8 cellular contexts compared by ENCODE assay signal in genomic region chr10:94402204-94403033, GRCh38. TPM values are rescaled to one million over a fixed set of nuclear protein-coding genes. Genes with fewer than 3 reads are reported as not detected.
DNase-seq lines count a peak whose midpoint lies in the region; ATAC-seq and TF ChIP-seq lines count a peak whose summit lies in the region.

TSS of gene TBC1D12 (plus strand) at chr10:94402541. CDS start at chr10:94402614, 73 bp downstream.

- peak within 1 kb of the TSS; percentile 71 for H4K12ac ChIP-seq in trophoblast cell (ENCODE audit: low read depth, low read length)

- H3K23ac ChIP-seq in trophoblast cell (ENCODE audit: low read length), result no peak within 1 kb of the TSS

- H3K9me3 ChIP-seq in ascending aorta (no peaks in the 10 kb centered on the region), trophoblast cell (ENCODE audit: insufficient read depth, low read depth, low read length) (no peaks in the 10 kb centered on the region)

- peak within 1 kb of the TSS; percentile 39 for H3K4ac ChIP-seq in trophoblast cell (ENCODE audit: low read depth, low read length)

- H3K27ac ChIP-seq in ascending aorta (peak within 1 kb of the TSS; percentile 91 to 95), trophoblast cell (ENCODE audit: low read depth, low read length) (peak within 1 kb of the TSS; percentile 88)

- H3K18ac ChIP-seq in trophoblast cell (ENCODE audit: low read length), result peak within 1 kb of the TSS; percentile 78

- peaks cover 10% of the 10 kb centered on the region for H3K79me1 ChIP-seq in trophoblast cell (ENCODE audit: low read length)

- peak within 1 kb of the TSS; percentile 52 for H2BK120ac ChIP-seq in trophoblast cell (ENCODE audit: insufficient read depth, low read length, poor library complexity)

- peak within 1 kb of the TSS; percentile 78 for H3K9ac ChIP-seq in trophoblast cell (ENCODE audit: low read length)

- H2AK5ac ChIP-seq in trophoblast cell (ENCODE audit: low read length), result no peak within 1 kb of the TSS

- peak within 1 kb of the TSS; percentile 85 for H2BK5ac ChIP-seq in trophoblast cell (ENCODE audit: low read depth, low read length, poor library complexity)

- H3K4me3 ChIP-seq in GM08714 (ENCODE audit: low read length) (peak within 1 kb of the TSS; percentile 96), H7 (ENCODE audit: insufficient read depth, low read depth, low read length) (peak within 1 kb of the TSS; percentile 70), LNCaP clone FGC (ENCODE audit: low read depth, low read length) (peak within 1 kb of the TSS; percentile 64), ascending aorta (peak within 1 kb of the TSS; percentile 88 to 94), trophoblast cell (ENCODE audit: low read depth, low read length) (peak within 1 kb of the TSS; percentile 87)

- H3K79me2 ChIP-seq in trophoblast cell (ENCODE audit: control insufficient read depth, insufficient read depth, low read length, poor library complexity), result peaks cover 11% of the 10 kb centered on the region

- H3K14ac ChIP-seq in trophoblast cell (ENCODE audit: low read length), result peak within 1 kb of the TSS; percentile 90

- no peaks in the 10 kb centered on the region for H3K36me3 ChIP-seq in H7 (replicated peaks; ENCODE audit: control insufficient read depth, insufficient read depth, low read length)
- H3K36me3 ChIP-seq in ascending aorta, result no peaks in the 10 kb centered on the region
- H3K36me3 ChIP-seq in trophoblast cell (ENCODE audit: control insufficient read depth in 1 of 2, insufficient read depth in 2 of 2, low read length in 2 of 2), result no peaks in the 10 kb centered on the region

- H4K91ac ChIP-seq in trophoblast cell (ENCODE audit: low read depth, low read length), result peak within 1 kb of the TSS; percentile 53

- no peak for TF ChIP-seq CTCF in LNCaP clone FGC (IDR thresholded peaks at IDR 0.05; ENCODE audit: control insufficient read depth, extremely low read depth, insufficient read depth)
- TF ChIP-seq CTCF in ascending aorta (IDR thresholded peaks at IDR 0.05), result no peak

- intact Hi-C loops in ascending aorta (cut with DNase I) (loop anchor here (1.0 to 5.0 kb wide), 3 partner anchors 39 to 410 kb away; partner anchors contain the start of gene PLCE1), left ventricle myocardium superior (cut with micrococcal nuclease) (no loop called here)

- peak within 1 kb of the TSS; percentile 82 for H4K8ac ChIP-seq in trophoblast cell (ENCODE audit: low read depth, low read length)

- no CpG with 5 or more reads among the region's 82 CpGs for WGBS in trophoblast cell (ENCODE audit: extremely low coverage, insufficient coverage, insufficient read length)

- DNase-seq in H7 (peak; percentile 94), LNCaP clone FGC (ENCODE audit: low read depth) (peak; percentile 85), RPMI8226 (peak; percentile 86), ascending aorta (ENCODE audit: low spot score in 2 of 2) (peak; percentile 78 to 98), left ventricle myocardium superior (peak; percentile 97), trophoblast cell (peak; percentile 98 to 99), AML-193 (lab: John Stamatoyannopoulos, UW) (no peak)

- peak; percentile 99 for ATAC-seq in left ventricle myocardium superior

- H2BK12ac ChIP-seq in trophoblast cell (ENCODE audit: low read length), result no peak within 1 kb of the TSS

- peak within 1 kb of the TSS; percentile 83 for H3K4me2 ChIP-seq in trophoblast cell (ENCODE audit: low read length)

- H3K27me3 ChIP-seq in H7 (ENCODE audit: control insufficient read depth, insufficient read depth, low read length) (peaks cover 27% of the 10 kb centered on the region), ascending aorta (no peaks in the 10 kb centered on the region), trophoblast cell (ENCODE audit: insufficient read depth, low read length) (no peaks in the 10 kb centered on the region)

- peak within 1 kb of the TSS; percentile 64 for H2AFZ ChIP-seq in trophoblast cell (ENCODE audit: insufficient read depth, low read length, poor library complexity)

- H3K4me1 ChIP-seq in ascending aorta (peaks cover 0 to 6% of the 10 kb centered on the region in 2 donors), trophoblast cell (ENCODE audit: control insufficient read depth in 1 of 2, insufficient read depth in 2 of 2, low read length in 2 of 2) (peaks cover 0 to 2% of the 10 kb centered on the region in 2 experiments)

RNA-seq across cellular contexts. Expression of gene TBC1D12, which starts in this region (rescaled TPM):
- 3.5 and 4.1 TPM in 2 replicates for total RNA-seq in H7 (2014; rRNA removed; shearing (Covaris generic))
- total RNA-seq in ascending aorta (9.4 TPM), left ventricle myocardium superior (4.8 TPM)
- 5.0 and 5.5 TPM in 2 replicates for polyA plus RNA-seq in trophoblast cell (2013)

Comparison
In these comparisons a context has a peak if more than half of its experiments do, and no peak if none do; other contexts are left out.
1. DNase-seq: peak in H7 (single experiment), LNCaP clone FGC (single experiment), RPMI8226 (single experiment), ascending aorta (2 of 2), left ventricle myocardium superior (single experiment) and trophoblast cell (2 of 2); none in AML-193 (0 of 2).
2. Peak in every context shown above with its lines, with median percentiles within 50 percentile points of each other: H3K4me3 ChIP-seq.